11 cellular contexts compared by ENCODE assay signal in genomic region chr2:15953143-15953630, GRCh38. TPM values are rescaled to one million over a fixed set of nuclear protein-coding genes. Genes with fewer than 3 reads are reported as not detected.
"Had no signal": no experiment of that assay in that cellular context is flagged by ENCODE, and none has a peak within 500 bp of the region (broad histone marks: within the 10 kb centered on the region; RNA-seq: fewer than 3 reads in every experiment).

No MANE protein-coding gene starts in this region.

- H3K4me3 ChIP-seq: GM23248 had no signal

- H2AFZ ChIP-seq: GM23248 had no signal

- H3K4me2 ChIP-seq: KMS-11 had no signal

- FAIRE-seq: H54, HepG2 had no signal

- DNase-seq: GM23248, GOT3, H9, HCEC 1CT, KBM-7 had no signal

- H3K4me3 Mint-ChIP-seq: H9, IgD-negative memory B cell had no signal

- H3K4me1 Mint-ChIP-seq: IgD-negative memory B cell had no signal

- H3K27ac Mint-ChIP-seq: H9, IgD-negative memory B cell had no signal

- H3K9me3 Mint-ChIP-seq: H9 had no signal

- ATAC-seq: HepG2 had no signal

- H3K27ac ChIP-seq: GM23248, HL-60, KMS-11 had no signal

- H3K36me3 Mint-ChIP-seq: IgD-negative memory B cell had no signal

- H3K9ac ChIP-seq: GM23248, KMS-11 had no signal

RNA-seq across cellular contexts. Expression of gene MYCN, which starts 12.8 kb away (rescaled TPM):
- total RNA-seq: GM23248, HepG2, HT1080 had no signal
- polyA plus RNA-seq: GM23248, HepG2, IgD-negative memory B cell had no signal
